In genomic region chr18:73980289-73980979, GRCh38 we compare ENCODE assay signal across 10 cellular contexts.
DNase-seq lines count a peak whose midpoint lies in the region; TF ChIP-seq lines count a peak whose summit lies in the region.
"Had no signal": no experiment of that assay in that cellular context is flagged by ENCODE, and none has a peak within 500 bp of the region (broad histone marks: within the 10 kb centered on the region; RNA-seq: fewer than 3 reads in every experiment).

No MANE protein-coding gene starts in this region.

- H3K27ac Mint-ChIP-seq in neural progenitor cell = no peak overlapping the region

- H3K27me3 Mint-ChIP-seq in neural progenitor cell (ENCODE audit: insufficient read depth, low read depth) = peaks cover 5% of the 10 kb centered on the region

- H3K4me3 Mint-ChIP-seq in neural progenitor cell = no peak overlapping the region
- H3K4me3 Mint-ChIP-seq: activated T-cell treated with anti-CD3 and anti-CD28 coated beads, Interleukin-2, amount 50 U/mL, for 4 hours had no signal

- peak overlapping the region; percentile 67 for H2AFZ ChIP-seq in neural progenitor cell (replicated peaks)

- DNase-seq in NCI-H1417 (lab: John Stamatoyannopoulos, UW) = peak in 2 of 3 experiments; percentile 41 to 62
- DNase-seq in NCI-H1417 treated with DMSO at 0.1 percent for 48 hours (lab: John Stamatoyannopoulos, UW) = no peak
- DNase-seq in NCI-H2196 treated with DMSO at 0.1 percent for 48 hours (lab: John Stamatoyannopoulos, UW; ENCODE audit: unreplicated experiment) = peak; percentile 3
- DNase-seq in cardiac fibroblast (ENCODE audit: low read depth in 2 of 2) = peak; percentile 7 to 42
- peak; percentile 48 for DNase-seq in neural progenitor cell (ENCODE audit: low spot score)
- no peak for DNase-seq in retina
- no peak for DNase-seq in NCI-H187 (lab: John Stamatoyannopoulos, UW)
- no peak for DNase-seq in KG1 (lab: John Stamatoyannopoulos, UW)
- DNase-seq: activated T-cell treated with anti-CD3 and anti-CD28 coated beads, Interleukin-2, amount 50 U/mL, for 4 hours; NCI-H1694 had no signal

- H3K36me3 ChIP-seq in neural progenitor cell = no peaks in the 10 kb centered on the region

- no peaks in the 10 kb centered on the region for H3K4me1 Mint-ChIP-seq in neural progenitor cell

- no peak overlapping the region for H3K4me2 ChIP-seq in neural progenitor cell

- no peaks in the 10 kb centered on the region for H3K79me2 ChIP-seq in neural progenitor cell (ENCODE audit: low read depth)

- TF ChIP-seq CTCF in cardiac fibroblast (IDR thresholded peaks at IDR 0.05; ENCODE audit: low read depth, low read length) (peak; percentile 46), neural progenitor cell (IDR thresholded peaks at IDR 0.05) (peak; percentile 73)

- H3K36me3 Mint-ChIP-seq in neural progenitor cell = no peaks in the 10 kb centered on the region

- no peaks in the 10 kb centered on the region for H4K20me1 ChIP-seq in neural progenitor cell (ENCODE audit: low read depth)

- no peaks in the 10 kb centered on the region for H3F3A ChIP-seq in neural progenitor cell (ENCODE audit: low read depth)

- H3K4me1 ChIP-seq in neural progenitor cell = no peaks in the 10 kb centered on the region

- H3K27ac ChIP-seq in neural progenitor cell = no peak overlapping the region

- no peak overlapping the region for H3K9ac ChIP-seq in neural progenitor cell

- H3K27me3 ChIP-seq in neural progenitor cell = no peaks in the 10 kb centered on the region

- H3K9me3 Mint-ChIP-seq in neural progenitor cell = no peaks in the 10 kb centered on the region
- H3K9me3 Mint-ChIP-seq: activated T-cell treated with anti-CD3 and anti-CD28 coated beads, Interleukin-2, amount 50 U/mL, for 4 hours had no signal

- no peak overlapping the region for H3K4me3 ChIP-seq in cardiac fibroblast (replicated peaks in 1 of 2; ENCODE audit: low read depth in 2 of 2, low read length in 2 of 2)
- no peak overlapping the region for H3K4me3 ChIP-seq in neural progenitor cell

- H3K9me3 ChIP-seq in neural progenitor cell (ENCODE audit: low read depth) = no peaks in the 10 kb centered on the region

Comparison
In these comparisons a context has a peak if more than half of its experiments do, and no peak if none do; other contexts are left out.
1. DNase-seq: peak in NCI-H1417 (2 of 3), NCI-H2196 treated with DMSO at 0.1 percent for 48 hours (single experiment), cardiac fibroblast (2 of 2) and neural progenitor cell (single experiment); none in NCI-H1417 treated with DMSO at 0.1 percent for 48 hours (single experiment), retina (single experiment), NCI-H187 (0 of 2) and KG1 (single experiment).